22 cellular contexts compared by ENCODE assay signal in the genomic region with DNA sequence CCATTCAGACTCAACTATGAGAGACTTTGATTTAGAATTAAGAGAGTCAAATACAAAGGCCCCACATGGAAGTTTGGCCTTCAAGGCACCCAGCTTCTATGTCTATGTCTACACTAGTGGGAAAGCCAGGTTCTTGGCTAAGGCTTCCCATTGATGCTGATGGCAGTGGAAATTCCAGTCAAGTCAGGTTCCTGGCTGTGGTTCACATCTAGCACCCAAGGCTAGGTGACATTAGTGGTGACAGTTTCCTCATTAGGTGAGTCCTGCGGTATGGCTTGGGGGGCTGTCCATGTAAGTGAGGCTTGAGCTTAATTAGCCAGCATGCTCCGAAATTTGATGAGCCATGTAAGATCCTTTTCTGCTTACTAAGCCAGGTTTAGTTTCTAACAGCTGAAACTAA.
A peak's percentile ranks its signal among the peaks of the same experiment; 100 is the strongest.
DNase-seq lines count a peak whose midpoint lies in the region; ATAC-seq and TF ChIP-seq lines count a peak whose summit lies in the region.
"Had no signal": no experiment of that assay in that cellular context is flagged by ENCODE, and none has a peak within 500 bp of the region (broad histone marks: within the 10 kb centered on the region; RNA-seq: fewer than 3 reads in every experiment).

No MANE protein-coding gene starts in this region.

- no peak overlapping the region for H2BK120ac ChIP-seq in mesenchymal stem cell (ENCODE audit: low read depth, low read length)

- H3K79me2 ChIP-seq in MM.1S (ENCODE audit: low read length), result no peaks in the 10 kb centered on the region

- DNase-seq in MM.1S (peak; percentile 48), RPMI8226 (peak; percentile 27), mesenchymal stem cell (no peak), LoVo (ENCODE audit: low spot score) (no peak)
- DNase-seq: 8988T; ACHN; BE2C; C1 segment of cervical spinal cord; CD4-positive, alpha-beta memory T cell; CD4-positive, CD25-positive, alpha-beta regulatory T cell; CD8-positive, alpha-beta memory T cell; COR-L47; DMS 273 treated with DMSO at 0.1 percent for 48 hours; DMS153; DMS79; DND-41; EL; GDM1 had no signal

- H3K4ac ChIP-seq in mesenchymal stem cell (ENCODE audit: low read depth in 1 of 2, low read length in 2 of 2), result no peak overlapping the region

- no peak overlapping the region for H2BK15ac ChIP-seq in mesenchymal stem cell (ENCODE audit: low read depth, poor library complexity, severe bottlenecking)

- ATAC-seq in GM21381 (IDR thresholded peaks at IDR 0.05; ENCODE audit: unreplicated experiment) (no peak), GM18498 (IDR thresholded peaks at IDR 0.05; ENCODE audit: unreplicated experiment) (no peak)
- ATAC-seq: GM12878 had no signal

- H3K4me1 ChIP-seq in MM.1S (ENCODE audit: low read length) (peaks cover 12% of the 10 kb centered on the region), mesenchymal stem cell (ENCODE audit: control insufficient read depth, insufficient read depth, low read depth, low read length) (no peaks in the 10 kb centered on the region)
- H3K4me1 ChIP-seq: BE2C, BLaER1 had no signal

- H3K27ac ChIP-seq in MM.1S (ENCODE audit: low read length) (no peak overlapping the region), mesenchymal stem cell (ENCODE audit: low read length, poor library complexity, severe bottlenecking) (no peak overlapping the region)
- H3K27ac ChIP-seq: BLaER1 had no signal

- H2AFZ ChIP-seq in MM.1S (ENCODE audit: low read length) (no peak overlapping the region), mesenchymal stem cell (ENCODE audit: low read depth, low read length) (no peak overlapping the region)

- H2AK5ac ChIP-seq in mesenchymal stem cell (ENCODE audit: low read length, severe bottlenecking), result no peak overlapping the region

- WGBS in mesenchymal stem cell, result 100% methylated on average over 1 of the region's 2 CpGs

- no peak overlapping the region for H3K23ac ChIP-seq in mesenchymal stem cell (ENCODE audit: low read length in 2 of 2)

- H3K9me2 ChIP-seq in MM.1S (replicated peaks; ENCODE audit: insufficient read depth, low read length), result no peaks in the 10 kb centered on the region

- H3K4me3 ChIP-seq in MM.1S (ENCODE audit: low read length) (no peak overlapping the region), mesenchymal stem cell (ENCODE audit: insufficient read depth in 1 of 2, low read depth in 1 of 2, low read length in 2 of 2) (no peak overlapping the region)
- H3K4me3 ChIP-seq: BLaER1, GM12878 had no signal

- H3F3A ChIP-seq in MM.1S (ENCODE audit: insufficient read depth, low read length), result no peaks in the 10 kb centered on the region

- TF ChIP-seq CTCF in MM.1S (IDR thresholded peaks at IDR 0.05; ENCODE audit: low read length), result no peak

- H3K4me2 ChIP-seq in MM.1S (ENCODE audit: low read depth, low read length) (peak overlapping the region; percentile 35), mesenchymal stem cell (ENCODE audit: low read length, poor library complexity, severe bottlenecking) (no peak overlapping the region)
- H3K4me2 ChIP-seq: BLaER1 had no signal

- no peak overlapping the region for H3K18ac ChIP-seq in mesenchymal stem cell (ENCODE audit: low read depth in 1 of 2, low read length in 2 of 2)

- H3K36me3 ChIP-seq in MM.1S (replicated peaks; ENCODE audit: insufficient read depth, low read length), result no peaks in the 10 kb centered on the region
- no peaks in the 10 kb centered on the region for H3K36me3 ChIP-seq in mesenchymal stem cell (ENCODE audit: control insufficient read depth in 1 of 2, insufficient read depth in 2 of 2, low read depth in 1 of 2, low read length in 2 of 2)
- H3K36me3 ChIP-seq: BE2C, BLaER1 had no signal

- H3K9me3 ChIP-seq in MM.1S (replicated peaks; ENCODE audit: insufficient read depth, low read length), result no peaks in the 10 kb centered on the region
- H3K9me3 ChIP-seq in mesenchymal stem cell (ENCODE audit: control insufficient read depth, low read length), result no peaks in the 10 kb centered on the region
- H3K9me3 ChIP-seq: BE2C, BLaER1 had no signal

- H3K14ac ChIP-seq in mesenchymal stem cell (ENCODE audit: low read length in 2 of 2), result no peak overlapping the region

- H3K9ac ChIP-seq in MM.1S (ENCODE audit: low read length), result no peak overlapping the region
- no peak overlapping the region for H3K9ac ChIP-seq in mesenchymal stem cell (ENCODE audit: low read length)
- H3K9ac ChIP-seq: BLaER1 had no signal

- H3K79me1 ChIP-seq in mesenchymal stem cell (replicated peaks; ENCODE audit: low read length, poor library complexity, severe bottlenecking), result no peaks in the 10 kb centered on the region

- H2BK12ac ChIP-seq in mesenchymal stem cell (ENCODE audit: low read length in 2 of 2), result peak overlapping the region; percentile 3 to 9

- no peak overlapping the region for H4K8ac ChIP-seq in mesenchymal stem cell (ENCODE audit: low read length)

- H3K27me3 ChIP-seq in MM.1S (replicated peaks; ENCODE audit: insufficient read depth, low read length) (no peaks in the 10 kb centered on the region), mesenchymal stem cell (ENCODE audit: control insufficient read depth in 1 of 2, insufficient read depth in 1 of 2, low read length in 2 of 2) (no peaks in the 10 kb centered on the region)
- H3K27me3 ChIP-seq: BE2C, BLaER1 had no signal

- H2BK5ac ChIP-seq in mesenchymal stem cell (ENCODE audit: low read depth, low read length, poor library complexity, severe bottlenecking), result no peak overlapping the region

- no peaks in the 10 kb centered on the region for H4K20me1 ChIP-seq in MM.1S (ENCODE audit: insufficient read depth, low read length)
- H4K20me1 ChIP-seq: BLaER1 had no signal

- H4K91ac ChIP-seq in mesenchymal stem cell (ENCODE audit: low read length), result no peak overlapping the region

Comparison
In these comparisons a context has a peak if more than half of its experiments do, and no peak if none do; other contexts are left out.
1. DNase-seq: peak in MM.1S (single experiment) and RPMI8226 (single experiment); none in mesenchymal stem cell (single experiment) and LoVo (single experiment).